10 cellular contexts compared by ENCODE assay signal in genomic region chr15:63969652-63970421, GRCh38.
DNase-seq lines count a peak whose midpoint lies in the region; ATAC-seq and TF ChIP-seq lines count a peak whose summit lies in the region.
"Had no signal": no experiment of that assay in that cellular context is flagged by ENCODE, and none has a peak within 500 bp of the region (broad histone marks: within the 10 kb centered on the region; RNA-seq: fewer than 3 reads in every experiment).

No MANE protein-coding gene starts in this region.

- no peak overlapping the region for H2AFZ ChIP-seq in OCI-LY3 (ENCODE audit: low read depth, low read length)

- intact Hi-C loops in heart left ventricle (cut with DNase I): loop anchor here in 3 of 10 donors (5.0 to 10.0 kb wide), 3 partner anchors 55 to 77 kb away; partner anchors contain the start of gene DAPK2 (in 2 of the 3)
- intact Hi-C loops in psoas muscle (cut with DNase I): no loop called here

- no peaks in the 10 kb centered on the region for H3K79me2 ChIP-seq in OCI-LY3 (ENCODE audit: low read length)

- ATAC-seq in GM21526 (IDR thresholded peaks at IDR 0.05; ENCODE audit: low FRiP score, unreplicated experiment) (peak; percentile 9), heart left ventricle (peak; percentile 81 to 88 (median 86)), psoas muscle (no peak), HG02884 (IDR thresholded peaks at IDR 0.05; ENCODE audit: unreplicated experiment) (no peak)

- H3K4me1 ChIP-seq in OCI-LY3 (ENCODE audit: low read length): peaks cover 26% of the 10 kb centered on the region
- peaks cover 3 to 66% (median 38%) of the 10 kb centered on the region in 12 donors for H3K4me1 ChIP-seq in heart left ventricle
- H3K4me1 ChIP-seq in psoas muscle: peaks cover 69% of the 10 kb centered on the region

- H3K36me3 ChIP-seq in OCI-LY3 (replicated peaks; ENCODE audit: low read depth, low read length) (peaks cover 4% of the 10 kb centered on the region), heart left ventricle (peaks cover 0 to 14% (median 4%) of the 10 kb centered on the region in 9 donors), psoas muscle (ENCODE audit: insufficient read depth in 1 of 2, low read depth in 1 of 2) (peaks cover 0 to 8% of the 10 kb centered on the region in 2 donors)

- WGBS in heart left ventricle, 4 donors: 53 to 61% (median 60%) methylated on average over 2 of the region's 2 CpGs
- WGBS in psoas muscle, 3 donors: 92 to 99% (median 97%) methylated on average over 2 of the region's 2 CpGs

- H3K27me3 ChIP-seq in OCI-LY3 (ENCODE audit: low read depth, low read length): no peaks in the 10 kb centered on the region
- no peaks in the 10 kb centered on the region for H3K27me3 ChIP-seq in heart left ventricle
- H3K27me3 ChIP-seq in psoas muscle (ENCODE audit: insufficient read depth in 3 of 3, low read length in 2 of 3): no peaks in the 10 kb centered on the region

- no peak overlapping the region for H3K4me3 ChIP-seq in OCI-LY3 (ENCODE audit: low read length)
- no peak overlapping the region for H3K4me3 ChIP-seq in heart left ventricle
- H3K4me3 ChIP-seq in psoas muscle: no peak overlapping the region
- H3K4me3 ChIP-seq: smooth muscle cell had no signal

- H3K27ac ChIP-seq in OCI-LY3 (ENCODE audit: low read length): no peak overlapping the region
- peak overlapping the region; percentile 18 to 89 (median 77) for H3K27ac ChIP-seq in heart left ventricle
- H3K27ac ChIP-seq in psoas muscle: peak overlapping the region; percentile 78

- TF ChIP-seq CTCF in OCI-LY3 (IDR thresholded peaks at IDR 0.05; ENCODE audit: low read depth, low read length) (no peak), heart left ventricle (IDR thresholded peaks at IDR 0.05) (no peak), psoas muscle (IDR thresholded peaks at IDR 0.05) (no peak)

- TF ChIP-seq POLR2A in heart left ventricle (IDR thresholded peaks at IDR 0.05): no peak

- H3K9me3 ChIP-seq in OCI-LY3 (ENCODE audit: insufficient read depth, low read length) (peaks cover 2% of the 10 kb centered on the region; the same call in 1 of the 2 replicates), heart left ventricle (peaks cover 0 to under 1% (median 0%) of the 10 kb centered on the region in 12 donors), psoas muscle (no peaks in the 10 kb centered on the region)

- H3K9ac ChIP-seq in OCI-LY3 (ENCODE audit: low read length): no peak overlapping the region

- peak overlapping the region; percentile 46; the same call in 1 of the 2 replicates for H3K4me2 ChIP-seq in OCI-LY3 (ENCODE audit: low read length)
- H3K4me2 ChIP-seq: smooth muscle cell had no signal

- no peaks in the 10 kb centered on the region for H4K20me1 ChIP-seq in OCI-LY3 (ENCODE audit: insufficient read depth, low read length)

- DNase-seq in heart left ventricle: peak in 4 of 5 donors; percentile 63 to 77 (median 68)
- no peak for DNase-seq in psoas muscle
- DNase-seq in NCI-H2081 treated with DMSO at 0.1 percent for 48 hours (lab: John Stamatoyannopoulos, UW): no peak
- DNase-seq in A172 (ENCODE audit: low spot score): no peak
- DNase-seq: activated T-cell treated with anti-CD3 and anti-CD28 coated beads, Interleukin-2, amount 50 U/mL, for 4 hours; NCI-H1694 treated with DMSO at 0.1 percent for 48 hours had no signal

Comparison
In these comparisons a context has a peak if more than half of its experiments do, and no peak if none do; other contexts are left out.
1. ATAC-seq: peak in GM21526 (single experiment) and heart left ventricle (4 of 4); none in psoas muscle (0 of 4) and HG02884 (single experiment).
2. DNase-seq: peak in heart left ventricle (4 of 5); none in psoas muscle (0 of 2), NCI-H2081 treated with DMSO at 0.1 percent for 48 hours (single experiment) and A172 (single experiment).